ENCODE assay signal across 8 cellular contexts in the genomic region with DNA sequence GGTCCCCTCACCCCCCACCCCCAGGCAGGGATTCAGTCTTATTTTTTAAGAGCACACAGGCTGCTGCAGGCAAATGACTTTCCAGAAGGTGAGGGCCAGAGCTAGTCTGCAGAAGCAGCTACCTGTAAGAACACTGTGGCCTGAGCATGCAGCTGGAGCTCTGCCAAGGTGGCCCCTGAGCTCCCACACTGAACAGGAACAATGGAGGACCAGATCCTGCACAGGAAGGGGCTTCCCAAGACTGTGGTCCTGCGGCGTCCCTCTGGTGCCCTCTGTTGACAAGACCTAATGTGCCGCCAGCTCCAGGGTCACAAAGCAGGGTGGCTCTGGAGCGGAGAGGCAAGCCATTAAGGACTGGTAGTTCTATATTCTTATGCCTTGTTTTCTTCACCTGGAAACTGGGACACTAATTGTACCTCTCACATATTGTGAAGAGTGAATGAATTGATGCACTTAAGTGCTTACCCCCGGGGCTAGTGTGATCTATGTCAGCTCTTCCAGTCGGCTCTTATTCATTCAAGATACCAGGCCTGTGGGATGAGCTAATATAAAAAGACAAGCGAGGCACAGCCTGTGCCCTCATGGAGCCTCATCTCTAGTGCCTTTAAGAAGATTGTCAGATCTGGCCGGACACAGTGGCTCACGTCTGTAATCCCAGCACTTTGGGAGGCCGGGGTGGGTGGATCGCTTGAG. TPM values are rescaled to one million over a fixed set of nuclear protein-coding genes. Genes with fewer than 3 reads are reported as not detected.
DNase-seq lines count a peak whose midpoint lies in the region; ATAC-seq, FAIRE-seq and TF ChIP-seq lines count a peak whose summit lies in the region.

No MANE protein-coding gene starts in this region.

- H3K9me2 ChIP-seq in HCT116 (ENCODE audit: insufficient read depth): no peaks in the 10 kb centered on the region

- intact Hi-C loops in HCT116 (cut with micrococcal nuclease): loop anchor here (1.0 to 2.0 kb wide), 2 partner anchors 122 to 165 kb away; no protein-coding TSS in a partner anchor
- intact Hi-C loops in GM12878 (cut with micrococcal nuclease; ENCODE audit: unreplicated experiment): loop anchor here (1.0 kb wide), 1 partner anchor 165 kb away; no protein-coding TSS in a partner anchor
- intact Hi-C loops in left lung (cut with DNase I): no loop called here
- intact Hi-C loops in thyroid gland (cut with DNase I): no loop called here

- H3K36me3 ChIP-seq in HCT116 (ENCODE audit: control insufficient read depth in 1 of 2, insufficient read depth in 2 of 2, low read length in 2 of 2) (no peaks in the 10 kb centered on the region), GM12878 (ENCODE audit: control insufficient read depth in 2 of 2, insufficient read depth in 2 of 2, low read length in 1 of 2) (no peaks in the 10 kb centered on the region), left lung (no peaks in the 10 kb centered on the region), thyroid gland (no peaks in the 10 kb centered on the region)

- peak; percentile 59 for DNase-seq in Caki2 (ENCODE audit: low read depth)
- peak; percentile 33 for DNase-seq in HCT116 (ENCODE audit: low read depth, low spot score)
- peak; percentile 27 for DNase-seq in NCI-H526 treated with DMSO at 0.1 percent for 48 hours (lab: John Stamatoyannopoulos, UW)
- peak; percentile 16 for DNase-seq in GM12878 (ENCODE audit: low read depth, low spot score)
- peak; percentile 44 to 74 for DNase-seq in left lung
- DNase-seq in thyroid gland: peak; percentile 68 to 71
- DNase-seq in NCI-H2196 (lab: John Stamatoyannopoulos, UW; ENCODE audit: unreplicated experiment): no peak
- no peak for DNase-seq in GF-D8 (lab: John Stamatoyannopoulos, UW)

- H4K20me1 ChIP-seq in HCT116 (ENCODE audit: insufficient read depth): no peaks in the 10 kb centered on the region
- H4K20me1 ChIP-seq in GM12878 (ENCODE audit: control insufficient read depth, insufficient read depth): no peaks in the 10 kb centered on the region

- H3K27me3 ChIP-seq in HCT116 (ENCODE audit: insufficient read depth, low read length): no peaks in the 10 kb centered on the region
- 0 out of 4 replicates have a peak, but pooled peaks cover 0 to 3% of the 10 kb centered on the region in 2 experiments for H3K27me3 ChIP-seq in GM12878 (replicated peaks in 1 of 2; ENCODE audit: control insufficient read depth in 2 of 2, insufficient read depth in 2 of 2, low read length in 1 of 2)
- H3K27me3 ChIP-seq in left lung: peaks cover 0 to 15% of the 10 kb centered on the region in 2 donors
- no peaks in the 10 kb centered on the region for H3K27me3 ChIP-seq in thyroid gland

- peaks cover 0 to 3% of the 10 kb centered on the region in 2 experiments; a peak in 1 of 4 replicates for H3K4me1 ChIP-seq in HCT116 (ENCODE audit: control insufficient read depth in 1 of 2, insufficient read depth in 2 of 2, low read length in 2 of 2)
- no peaks in the 10 kb centered on the region for H3K4me1 ChIP-seq in GM12878 (ENCODE audit: control insufficient read depth, insufficient read depth, low read length)
- H3K4me1 ChIP-seq in left lung: no peaks in the 10 kb centered on the region
- no peaks in the 10 kb centered on the region for H3K4me1 ChIP-seq in thyroid gland

- peak; percentile 100 for ATAC-seq in HCT116
- ATAC-seq in GM12878: peak; percentile 98
- peak; percentile 87 for ATAC-seq in left lung

- H3K9me3 ChIP-seq in HCT116 (ENCODE audit: control insufficient read depth in 1 of 2, insufficient read depth in 1 of 2, low read depth in 1 of 2, low read length in 2 of 2) (no peaks in the 10 kb centered on the region), GM12878 (replicated peaks; ENCODE audit: control insufficient read depth, insufficient read depth, low read length) (no peaks in the 10 kb centered on the region), left lung (no peaks in the 10 kb centered on the region), thyroid gland (no peaks in the 10 kb centered on the region)

- in situ Hi-C loops in Caki2 (cut with HindIII; ENCODE audit: low pct_unique_long_range_greater_than_20kb, low sequenced_read_pairs): no loop called here
- in situ Hi-C loops in GM12878 (cut with MboI): no loop called here

- POLR2A ChIA-PET in HCT116 (lab: Charles Lee) (interaction anchor here (0.8 kb wide), 1 partner anchor 165 kb away, joined by 3 read pairs; no protein-coding TSS in a partner anchor), GM12878 (lab: Charles Lee) (no interaction called here)

- SMC1A ChIA-PET in GM12878 (lab: Charles Lee; ENCODE audit: uncharacterized antibody, unreplicated experiment): interaction anchor here (0.7 to 2.4 kb wide), 6 partner anchors 10 to 701 kb away, joined by 3 to 12 read pairs (median 5); no protein-coding TSS in a partner anchor

- peak overlapping the region; percentile 48 for H2AFZ ChIP-seq in HCT116 (ENCODE audit: low read depth, low read length, poor library complexity, severe bottlenecking)
- no peak overlapping the region for H2AFZ ChIP-seq in GM12878 (ENCODE audit: control insufficient read depth, low read depth, low read length)

- H3K27ac ChIP-seq in HCT116 (ENCODE audit: low read depth, low read length) (no peak overlapping the region), GM12878 (ENCODE audit: control insufficient read depth, insufficient read depth) (no peak overlapping the region), left lung (no peak overlapping the region), thyroid gland (no peak overlapping the region)

- TF ChIP-seq EP300 in GM12878 (IDR thresholded peaks at IDR 0.05; ENCODE audit: borderline replicate concordance in 1 of 2, control insufficient read depth in 1 of 2, low read depth in 2 of 2, low read length in 2 of 2): no peak

- 33% methylated on average over 11 of the region's 11 CpGs for WGBS in GM12878 (ENCODE audit: insufficient coverage, insufficient replicate concordance, low lambda C conversion rate, missing lambda C conversion rate)
- WGBS in thyroid gland, 2 donors: 54 to 65% methylated on average over 9 to 11 of the region's 11 CpGs

- TF ChIP-seq CTCF in HCT116 (IDR thresholded peaks at IDR 0.05 in 2 of 3, conservative IDR thresholded peaks at IDR 0.05 in 1 of 3; ENCODE audit: borderline replicate concordance in 1 of 3, insufficient read depth in 1 of 3, low read depth in 2 of 3, low read length in 2 of 3) (peak; percentile 62 to 84 (median 80); a peak in 5 of 6 replicates), GM12878 (IDR thresholded peaks at IDR 0.05 in 2 of 3, conservative IDR thresholded peaks at IDR 0.05 in 1 of 3; ENCODE audit: control insufficient read depth in 2 of 3, extremely low read depth in 1 of 3, insufficient read depth in 1 of 3, low read depth in 3 of 3, low read length in 3 of 3) (peak; percentile 69 to 79 (median 74)), left lung (IDR thresholded peaks at IDR 0.05) (peak; percentile 28 to 47), thyroid gland (IDR thresholded peaks at IDR 0.05) (peak in 4 of 6 experiments; percentile 39 to 63 (median 61))

- peak; percentile 78 for TF ChIP-seq RAD21 in HCT116 (IDR thresholded peaks at IDR 0.05; ENCODE audit: low read depth)
- TF ChIP-seq RAD21 in GM12878 (IDR thresholded peaks at IDR 0.05; ENCODE audit: insufficient read depth, low read depth, low read length): peak; percentile 67

- H3K4me2 ChIP-seq in HCT116 (ENCODE audit: low read length) (peak overlapping the region; percentile 49), GM12878 (ENCODE audit: control insufficient read depth, insufficient read depth) (no peak overlapping the region)

- TF ChIP-seq POLR2A in HCT116 (IDR thresholded peaks at IDR 0.05; ENCODE audit: borderline replicate concordance, extremely low read depth, insufficient read depth, insufficient read length) (no peak), GM12878 (IDR thresholded peaks at IDR 0.05; ENCODE audit: low read depth, low read length) (no peak), thyroid gland (IDR thresholded peaks at IDR 0.05) (no peak)

- H3K9ac ChIP-seq in HCT116 (ENCODE audit: low read length) (no peak overlapping the region), GM12878 (ENCODE audit: control insufficient read depth, insufficient read depth, low read length) (no peak overlapping the region)

- H3K4me3 ChIP-seq in HCT116 (replicated peaks in 1 of 2; ENCODE audit: low read depth in 1 of 2, low read length in 2 of 2) (no peak overlapping the region), GM12878 (no peak overlapping the region), left lung (no peak overlapping the region), thyroid gland (replicated peaks in 1 of 3) (no peak overlapping the region)

- CTCF ChIA-PET in HCT116 (lab: Charles Lee) (interaction anchor here (0.6 to 1.8 kb wide), 10 partner anchors 10 to 330 kb away, joined by 3 to 21 read pairs (median 6); a partner anchor contains a TSS), GM12878 (lab: Yijun Ruan, JAX) (interaction anchor here (0.8 to 2.5 kb wide), 17 partner anchors 9 to 376 kb away, joined by 3 to 24 read pairs (median 3); no protein-coding TSS in a partner anchor)

- RAD21 ChIA-PET in HCT116 (lab: Charles Lee; ENCODE audit: low non-redundant PET in 1 of 2, low total read pairs in 2 of 2, uncharacterized antibody in 2 of 2, unreplicated experiment in 2 of 2): interaction anchor here in 1 of 2 experiments (1.9 kb wide), 1 partner anchor 165 kb away, joined by 13 read pairs; no protein-coding TSS in a partner anchor
- RAD21 ChIA-PET in GM12878 (lab: Charles Lee; ENCODE audit: unreplicated experiment): interaction anchor here (0.7 to 2.6 kb wide), 3 partner anchors 160 to 330 kb away, joined by 3 to 12 read pairs (median 3); no protein-coding TSS in a partner anchor

- no peak for FAIRE-seq in GM12878 (lab: Jason Lieb, UNC)

- no TSS peak for BruUV-seq in HCT116 (replicated peaks; lab: Mats Ljungman, UMichigan)
- BruUV-seq in GM12878 (replicated peaks; lab: Mats Ljungman, UMichigan): no TSS peak

- H3K79me2 ChIP-seq in HCT116 (ENCODE audit: insufficient read depth, low read length) (no peaks in the 10 kb centered on the region), GM12878 (ENCODE audit: control insufficient read depth, insufficient read depth, low read length) (no peaks in the 10 kb centered on the region)

RNA-seq across cellular contexts. Expression of a gene that starts 8.0 kb away (rescaled TPM):
- total RNA-seq in Caki2 (2014; rRNA removed; shearing (Covaris generic); ENCODE audit: low replicate concordance): 12.7 and 13.3 TPM in 2 replicates
- 13.8 TPM for total RNA-seq in HCT116 (2021; ENCODE audit: unreplicated experiment)
- 5.3 and 7.5 TPM in 2 replicates for polyA plus RNA-seq in HCT116 (2012)
- total RNA-seq in GM12878 (2013; cell fraction: nucleolus; rRNA removed): not detected in 2 replicates
- total RNA-seq in GM12878 (2014; rRNA removed): not detected in 2 replicates
- total RNA-seq in GM12878 (2014; rRNA removed; fragmentation: Illumina TruSeq; extraction: Trizol): not detected in 2 replicates
- total RNA-seq in GM12878 (2021): 0.13 TPM in 1 of 2 replicates, not detected in the other
- not detected for polyA plus RNA-seq in GM12878 (2011; ENCODE audit: low read depth)
- not detected in 2 replicates for polyA plus RNA-seq in GM12878 (2011; rRNA removed)
- polyA plus RNA-seq in GM12878 (2011; cell fraction: cytosol; rRNA removed): not detected in 2 replicates
- not detected in 2 replicates for polyA plus RNA-seq in GM12878 (2011; cell fraction: nucleus; rRNA removed)
- polyA plus RNA-seq in GM12878 (2012): 0.21 TPM in 1 of 2 replicates, not detected in the other
- not detected in 2 replicates for polyA plus RNA-seq in GM12878 (2014; fragmentation: Illumina TruSeq; extraction: Trizol)
- polyA plus RNA-seq in GM12878 (2014; fragmentation: Nextera tagmentation; extraction: Ambion mirVana): not detected
- not detected in 2 replicates for polyA plus RNA-seq in GM12878 (2014; rRNA removed)
- polyA plus RNA-seq in GM12878 (2016; fragmentation: Nextera tagmentation; extraction: Ambion mirVana): not detected
- polyA minus RNA-seq in GM12878 (2011; rRNA and poly(A)+ RNA removed): not detected in 2 replicates
- not detected in 2 replicates for polyA minus RNA-seq in GM12878 (2011; cell fraction: cytosol; rRNA and poly(A)+ RNA removed)
- polyA minus RNA-seq in GM12878 (2011; cell fraction: nucleus; rRNA and poly(A)+ RNA removed): not detected in 2 replicates
- 10 to 100 TPM; 12.8 to 21.2 TPM for total RNA-seq in left lung
- 100 to 1,000 TPM in 2 of 4 donors, 10 to 100 TPM in 2; 51.3 to 106 (median 84.3) TPM for total RNA-seq in thyroid gland

RNA-seq across cellular contexts. Expression of a gene that starts 49.9 kb away (rescaled TPM):
- 29.9 and 39.0 TPM in 2 replicates for total RNA-seq in Caki2 (2014; rRNA removed; shearing (Covaris generic); ENCODE audit: low replicate concordance)
- 16.2 TPM for total RNA-seq in HCT116 (2021; ENCODE audit: unreplicated experiment)
- 5.9 and 9.3 TPM in 2 replicates for polyA plus RNA-seq in HCT116 (2012)
- 59.9 and 63.3 TPM in 2 replicates for total RNA-seq in GM12878 (2013; cell fraction: nucleolus; rRNA removed)
- 16.5 and 22.2 TPM in 2 replicates for total RNA-seq in GM12878 (2014; rRNA removed)
- total RNA-seq in GM12878 (2014; rRNA removed; fragmentation: Illumina TruSeq; extraction: Trizol): 35.3 and 36.2 TPM in 2 replicates
- total RNA-seq in GM12878 (2021): 15.6 and 16.0 TPM in 2 replicates
- 13.1 TPM for polyA plus RNA-seq in GM12878 (2011; ENCODE audit: low read depth)
- polyA plus RNA-seq in GM12878 (2011; rRNA removed): 22.1 and 39.7 TPM in 2 replicates
- polyA plus RNA-seq in GM12878 (2011; cell fraction: cytosol; rRNA removed): 7.6 and 7.7 TPM in 2 replicates
- 8.4 and 14.6 TPM in 2 replicates for polyA plus RNA-seq in GM12878 (2011; cell fraction: nucleus; rRNA removed)
- polyA plus RNA-seq in GM12878 (2012): 15.8 and 16.7 TPM in 2 replicates
- polyA plus RNA-seq in GM12878 (2014; fragmentation: Illumina TruSeq; extraction: Trizol): 35.4 and 43.0 TPM in 2 replicates
- polyA plus RNA-seq in GM12878 (2014; fragmentation: Nextera tagmentation; extraction: Ambion mirVana): 10 to 100 TPM; 28.6 to 35.8 TPM
- polyA plus RNA-seq in GM12878 (2014; rRNA removed): 15.3 and 19.3 TPM in 2 replicates
- polyA plus RNA-seq in GM12878 (2016; fragmentation: Nextera tagmentation; extraction: Ambion mirVana): 10 to 100 TPM; 28.9 to 30.7 TPM
- polyA minus RNA-seq in GM12878 (2011; rRNA and poly(A)+ RNA removed): 5.8 and 8.1 TPM in 2 replicates
- polyA minus RNA-seq in GM12878 (2011; cell fraction: cytosol; rRNA and poly(A)+ RNA removed): 3.8 and 5.7 TPM in 2 replicates
- polyA minus RNA-seq in GM12878 (2011; cell fraction: nucleus; rRNA and poly(A)+ RNA removed): 7.5 and 15.1 TPM in 2 replicates
- total RNA-seq in left lung: 10 to 100 TPM; 17.0 to 19.7 TPM
- 10 to 100 TPM; 38.1 to 58.8 (median 48.5) TPM for total RNA-seq in thyroid gland

Comparison
In these comparisons a context has a peak if more than half of its experiments do, and no peak if none do; other contexts are left out.
1. DNase-seq: peak in Caki2 (single experiment), HCT116 (single experiment), NCI-H526 treated with DMSO at 0.1 percent for 48 hours (single experiment), GM12878 (single experiment), left lung (2 of 2) and thyroid gland (2 of 2); none in NCI-H2196 (single experiment) and GF-D8 (single experiment).
2. RNA of a gene that starts 8.0 kb away (total RNA-seq): 51.3 to 106 TPM in thyroid gland, 12.8 to 21.2 TPM in left lung, 13.8 TPM in HCT116 (single experiment) and 12.7 to 13.3 TPM in Caki2; 0.13 TPM in GM12878; every median in the first group is over 10 times any median in the second.
3. intact Hi-C loops: an anchor here in HCT116 (1.0 to 2.0 kb wide) and GM12878 (1.0 kb wide); none called in left lung and thyroid gland.
4. Peak in every context shown above with its lines, with median percentiles within 50 percentile points of each other: ATAC-seq and CTCF ChIP-seq.